In the genomic region with DNA sequence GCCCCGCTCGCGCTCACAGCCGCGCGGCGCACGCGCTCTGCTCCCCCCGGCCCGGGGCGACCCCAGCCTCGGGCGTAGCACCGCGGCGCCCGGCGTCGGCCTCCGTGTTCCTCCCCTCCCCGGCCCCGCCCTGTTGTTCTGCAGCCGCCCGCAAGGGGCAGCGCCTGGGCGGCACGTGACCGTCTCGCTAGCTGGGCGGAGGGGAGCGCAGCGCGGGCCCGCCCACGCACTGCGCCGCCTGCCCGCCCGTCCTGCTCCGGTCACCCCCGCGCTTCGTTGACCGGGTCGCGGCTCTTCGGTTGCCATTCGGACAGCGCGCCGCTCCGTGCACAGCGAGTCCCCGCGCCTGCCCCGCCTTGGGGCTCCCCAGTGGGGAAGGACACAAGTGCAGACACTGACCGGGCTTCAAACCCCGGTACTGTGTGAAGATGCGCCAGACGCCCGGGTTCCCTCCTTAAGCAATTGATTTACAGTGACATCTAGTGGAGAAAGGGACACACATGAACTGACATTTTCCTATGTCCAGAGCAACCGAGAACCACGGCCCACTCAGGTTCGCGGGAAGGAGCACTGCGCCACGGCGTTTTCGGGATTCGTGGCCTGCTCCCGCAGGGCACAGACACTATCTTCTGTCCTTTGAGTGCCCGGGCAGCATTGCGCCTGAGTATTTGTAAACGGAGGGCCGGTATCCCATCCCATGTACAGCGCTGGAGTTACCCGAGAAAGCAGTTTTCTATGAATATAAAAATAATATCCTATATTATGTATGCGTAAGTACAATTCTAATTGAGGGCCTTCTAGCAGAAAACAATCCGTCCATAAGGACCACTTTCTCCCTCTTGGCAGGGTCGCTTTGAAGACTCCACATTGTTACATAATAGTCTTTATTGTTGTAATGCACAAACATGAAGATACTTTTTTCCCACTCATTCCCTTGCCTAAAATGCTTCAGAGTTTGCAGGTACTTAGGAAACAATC, we compare ENCODE assay signal across 8 cellular contexts.
DNase-seq lines count a peak whose midpoint lies in the region; ATAC-seq, FAIRE-seq and TF ChIP-seq lines count a peak whose summit lies in the region.

No MANE protein-coding gene starts in this region.

- peak; percentile 84 for DNase-seq in AG09319 (ENCODE audit: extremely low read depth, low read depth)
- DNase-seq in NCI-H345 (lab: John Stamatoyannopoulos, UW): peak; percentile 97
- peak; percentile 95 for DNase-seq in cerebellar cortex (ENCODE audit: low spot score)
- peak; percentile 87 to 90 for DNase-seq in stimulated activated CD4-positive, alpha-beta T cell treated with anti-CD3 and anti-CD28 coated beads, Interleukin-12 subunit alpha, Interleukin-12 subunit beta, amount 100 ng/mL, for 24 hours (ENCODE audit: low read depth in 2 of 2)

- TF ChIP-seq CTCF in AG09319 (IDR thresholded peaks at IDR 0.05; ENCODE audit: low read depth, low read length): peak; percentile 71

- FAIRE-seq in islet of Langerhans (lab: Jason Lieb, UNC): peak; percentile 79

- peak; percentile 84 for ATAC-seq in GM19023 (IDR thresholded peaks at IDR 0.05; ENCODE audit: unreplicated experiment)
- peak; percentile 83 for ATAC-seq in HG03342 (IDR thresholded peaks at IDR 0.05; ENCODE audit: unreplicated experiment)
- ATAC-seq in activated CD4-positive, CD25-positive, alpha-beta regulatory T cell treated with anti-CD3 and anti-CD28 coated beads, Interleukin-2, amount 50 U/mL, for 24 hours: peak; percentile 86 to 91

Comparison
In these comparisons a context has a peak if more than half of its experiments do, and no peak if none do; other contexts are left out.
1. Peak in every context shown above with its lines: DNase-seq and ATAC-seq.